In genomic region chr17:59856859-59857794, GRCh38 we compare ENCODE assay signal across 2 cellular contexts.
A peak's percentile ranks its signal among the peaks of the same experiment; 100 is the strongest.
TF ChIP-seq lines count a peak whose summit lies in the region.

No MANE protein-coding gene starts in this region.

TF ChIP-seq in IMR-90, 13 proteins besides CTCF, POLR2A, EP300 and RAD21:
- TF ChIP-seq MAZ (IDR thresholded peaks at IDR 0.05; ENCODE audit: borderline replicate concordance, low read depth, low read length) = no peak
- no peak for TF ChIP-seq MAFK (IDR thresholded peaks at IDR 0.05; ENCODE audit: low read depth, low read length)
- TF ChIP-seq CHD1 (IDR thresholded peaks at IDR 0.05; ENCODE audit: low read depth, low read length) = no peak
- no peak for TF ChIP-seq RFX5 (IDR thresholded peaks at IDR 0.05; ENCODE audit: low read depth, low read length)
- TF ChIP-seq, protein P1, sequence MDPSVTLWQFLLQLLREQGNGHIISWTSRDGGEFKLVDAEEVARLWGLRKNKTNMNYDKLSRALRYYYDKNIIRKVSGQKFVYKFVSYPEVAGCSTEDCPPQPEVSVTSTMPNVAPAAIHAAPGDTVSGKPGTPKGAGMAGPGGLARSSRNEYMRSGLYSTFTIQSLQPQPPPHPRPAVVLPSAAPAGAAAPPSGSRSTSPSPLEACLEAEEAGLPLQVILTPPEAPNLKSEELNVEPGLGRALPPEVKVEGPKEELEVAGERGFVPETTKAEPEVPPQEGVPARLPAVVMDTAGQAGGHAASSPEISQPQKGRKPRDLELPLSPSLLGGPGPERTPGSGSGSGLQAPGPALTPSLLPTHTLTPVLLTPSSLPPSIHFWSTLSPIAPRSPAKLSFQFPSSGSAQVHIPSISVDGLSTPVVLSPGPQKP (IDR thresholded peaks at IDR 0.05; ENCODE audit: borderline replicate concordance, low read depth, low read length) = no peak
- TF ChIP-seq CEBPB (IDR thresholded peaks at IDR 0.05; ENCODE audit: low read depth, low read length) = no peak
- no peak for TF ChIP-seq NFE2L2 (IDR thresholded peaks at IDR 0.05; ENCODE audit: low read depth, low read length)
- TF ChIP-seq, protein P2, sequence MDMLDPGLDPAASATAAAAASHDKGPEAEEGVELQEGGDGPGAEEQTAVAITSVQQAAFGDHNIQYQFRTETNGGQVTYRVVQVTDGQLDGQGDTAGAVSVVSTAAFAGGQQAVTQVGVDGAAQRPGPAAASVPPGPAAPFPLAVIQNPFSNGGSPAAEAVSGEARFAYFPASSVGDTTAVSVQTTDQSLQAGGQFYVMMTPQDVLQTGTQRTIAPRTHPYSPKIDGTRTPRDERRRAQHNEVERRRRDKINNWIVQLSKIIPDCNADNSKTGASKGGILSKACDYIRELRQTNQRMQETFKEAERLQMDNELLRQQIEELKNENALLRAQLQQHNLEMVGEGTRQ (IDR thresholded peaks at IDR 0.05; ENCODE audit: low read depth, low read length) = no peak

TF ChIP-seq in K562, 482 proteins besides CTCF, POLR2A, EP300 and RAD21:
- TF ChIP-seq BCLAF1 (IDR thresholded peaks at IDR 0.05; ENCODE audit: borderline replicate concordance in 1 of 2, control insufficient read depth in 1 of 2, low read depth in 2 of 2, low read length in 1 of 2) (peak in 1 of 2 experiments; percentile 78; a peak in 1 of 4 replicates), XRCC5 (IDR thresholded peaks at IDR 0.05; ENCODE audit: low read depth, low read length) (no peak), PHF21A (IDR thresholded peaks at IDR 0.05; ENCODE audit: borderline replicate concordance, low read depth) (no peak), ATF2 (CRISPR knock-in tag; IDR thresholded peaks at IDR 0.05) (no peak), PURB (CRISPR knock-in tag; IDR thresholded peaks at IDR 0.05; ENCODE audit: low read depth) (no peak), EWSR1 (IDR thresholded peaks at IDR 0.05; ENCODE audit: borderline replicate concordance, low read depth, partially characterized antibody) (peak; percentile 62), FUS (optimal IDR thresholded peaks at IDR 0.05; ENCODE audit: low read depth, low read length) (no peak), HCFC1 (IDR thresholded peaks at IDR 0.05; ENCODE audit: low read depth, low read length) (no peak), EHMT2 (IDR thresholded peaks at IDR 0.05) (0 out of 2 replicates have a peak, but pooled peaks have one; percentile 13), PRMT5 (CRISPR knock-in tag; IDR thresholded peaks at IDR 0.05) (no peak), GABPA (tag; conservative IDR thresholded peaks at IDR 0.05; ENCODE audit: low read depth) (no peak), PCBP1 (IDR thresholded peaks at IDR 0.05; ENCODE audit: low read depth, low read length, poor library complexity, severe bottlenecking) (no peak), COPS2 (conservative IDR thresholded peaks at IDR 0.05) (no peak)
- TF ChIP-seq, protein P3, sequence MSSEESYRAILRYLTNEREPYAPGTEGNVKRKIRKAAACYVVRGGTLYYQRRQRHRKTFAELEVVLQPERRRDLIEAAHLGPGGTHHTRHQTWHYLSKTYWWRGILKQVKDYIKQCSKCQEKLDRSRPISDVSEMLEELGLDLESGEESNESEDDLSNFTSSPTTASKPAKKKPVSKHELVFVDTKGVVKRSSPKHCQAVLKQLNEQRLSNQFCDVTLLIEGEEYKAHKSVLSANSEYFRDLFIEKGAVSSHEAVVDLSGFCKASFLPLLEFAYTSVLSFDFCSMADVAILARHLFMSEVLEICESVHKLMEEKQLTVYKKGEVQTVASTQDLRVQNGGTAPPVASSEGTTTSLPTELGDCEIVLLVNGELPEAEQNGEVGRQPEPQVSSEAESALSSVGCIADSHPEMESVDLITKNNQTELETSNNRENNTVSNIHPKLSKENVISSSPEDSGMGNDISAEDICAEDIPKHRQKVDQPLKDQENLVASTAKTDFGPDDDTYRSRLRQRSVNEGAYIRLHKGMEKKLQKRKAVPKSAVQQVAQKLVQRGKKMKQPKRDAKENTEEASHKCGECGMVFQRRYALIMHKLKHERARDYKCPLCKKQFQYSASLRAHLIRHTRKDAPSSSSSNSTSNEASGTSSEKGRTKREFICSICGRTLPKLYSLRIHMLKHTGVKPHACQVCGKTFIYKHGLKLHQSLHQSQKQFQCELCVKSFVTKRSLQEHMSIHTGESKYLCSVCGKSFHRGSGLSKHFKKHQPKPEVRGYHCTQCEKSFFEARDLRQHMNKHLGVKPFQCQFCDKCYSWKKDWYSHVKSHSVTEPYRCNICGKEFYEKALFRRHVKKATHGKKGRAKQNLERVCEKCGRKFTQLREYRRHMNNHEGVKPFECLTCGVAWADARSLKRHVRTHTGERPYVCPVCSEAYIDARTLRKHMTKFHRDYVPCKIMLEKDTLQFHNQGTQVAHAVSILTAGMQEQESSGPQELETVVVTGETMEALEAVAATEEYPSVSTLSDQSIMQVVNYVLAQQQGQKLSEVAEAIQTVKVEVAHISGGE (CRISPR knock-in tag; IDR thresholded peaks at IDR 0.05) = peak in 1 of 3 experiments; percentile 53; a peak in 1 of 6 replicates
- TF ChIP-seq, protein P4, sequence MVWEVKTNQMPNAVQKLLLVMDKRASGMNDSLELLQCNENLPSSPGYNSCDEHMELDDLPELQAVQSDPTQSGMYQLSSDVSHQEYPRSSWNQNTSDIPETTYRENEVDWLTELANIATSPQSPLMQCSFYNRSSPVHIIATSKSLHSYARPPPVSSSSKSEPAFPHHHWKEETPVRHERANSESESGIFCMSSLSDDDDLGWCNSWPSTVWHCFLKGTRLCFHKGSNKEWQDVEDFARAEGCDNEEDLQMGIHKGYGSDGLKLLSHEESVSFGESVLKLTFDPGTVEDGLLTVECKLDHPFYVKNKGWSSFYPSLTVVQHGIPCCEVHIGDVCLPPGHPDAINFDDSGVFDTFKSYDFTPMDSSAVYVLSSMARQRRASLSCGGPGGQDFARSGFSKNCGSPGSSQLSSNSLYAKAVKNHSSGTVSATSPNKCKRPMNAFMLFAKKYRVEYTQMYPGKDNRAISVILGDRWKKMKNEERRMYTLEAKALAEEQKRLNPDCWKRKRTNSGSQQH (CRISPR knock-in tag; IDR thresholded peaks at IDR 0.05) = no peak
- TF ChIP-seq, protein P5, sequence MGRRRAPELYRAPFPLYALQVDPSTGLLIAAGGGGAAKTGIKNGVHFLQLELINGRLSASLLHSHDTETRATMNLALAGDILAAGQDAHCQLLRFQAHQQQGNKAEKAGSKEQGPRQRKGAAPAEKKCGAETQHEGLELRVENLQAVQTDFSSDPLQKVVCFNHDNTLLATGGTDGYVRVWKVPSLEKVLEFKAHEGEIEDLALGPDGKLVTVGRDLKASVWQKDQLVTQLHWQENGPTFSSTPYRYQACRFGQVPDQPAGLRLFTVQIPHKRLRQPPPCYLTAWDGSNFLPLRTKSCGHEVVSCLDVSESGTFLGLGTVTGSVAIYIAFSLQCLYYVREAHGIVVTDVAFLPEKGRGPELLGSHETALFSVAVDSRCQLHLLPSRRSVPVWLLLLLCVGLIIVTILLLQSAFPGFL (CRISPR knock-in tag; IDR thresholded peaks at IDR 0.05) = no peak
